ENCODE assay signal across 13 cellular contexts in genomic region chr16:80938928-80939260, GRCh38.
"Had no signal": no experiment of that assay in that cellular context is flagged by ENCODE, and none has a peak within 500 bp of the region (broad histone marks: within the 10 kb centered on the region; RNA-seq: fewer than 3 reads in every experiment).

No MANE protein-coding gene starts in this region.

- H3K4me3 ChIP-seq: body of pancreas, lower lobe of right lung, prostate gland had no signal

- H3K4me1 ChIP-seq: body of pancreas, lower lobe of right lung, prostate gland had no signal

- H3K36me3 ChIP-seq: esophagus squamous epithelium, lower lobe of right lung, prostate gland had no signal

- H3K27me3 ChIP-seq: body of pancreas had no signal

- ATAC-seq: activated CD4-positive, alpha-beta T cell treated with anti-CD3 and anti-CD28 coated beads for 36 hours; stimulated activated memory B cell treated with anti-CD40 and anti-IgM and Interleukin-4, amounts not matched to agents 10 μg/mL and 1 μg/mL and 100 μg/mL, for 72 hours had no signal

- DNase-seq: activated CD4-positive, alpha-beta memory T cell treated with anti-CD3 and anti-CD28 coated beads for 36 hours; activated CD4-positive, alpha-beta T cell treated with anti-CD3 and anti-CD28 coated beads for 36 hours; activated gamma-delta T cell treated with Interleukin-2 at 50 U/mL for 16 hours; activated T-cell treated with anti-CD3 and anti-CD28 coated beads for 4 hours; amniotic stem cell; esophagus squamous epithelium; lower lobe of right lung; nephron progenitor cell; right cardiac atrium; stimulated activated CD4-positive, alpha-beta T cell treated with anti-CD3 and anti-CD28 coated beads, Interleukin-4, amount 100 ng/mL, for 4 hours had no signal

- H3K9me3 ChIP-seq: body of pancreas, esophagus squamous epithelium, lower lobe of right lung, prostate gland had no signal

- H3K27ac ChIP-seq: body of pancreas, lower lobe of right lung, prostate gland had no signal
